15 cellular contexts compared by ENCODE assay signal in the genomic region with DNA sequence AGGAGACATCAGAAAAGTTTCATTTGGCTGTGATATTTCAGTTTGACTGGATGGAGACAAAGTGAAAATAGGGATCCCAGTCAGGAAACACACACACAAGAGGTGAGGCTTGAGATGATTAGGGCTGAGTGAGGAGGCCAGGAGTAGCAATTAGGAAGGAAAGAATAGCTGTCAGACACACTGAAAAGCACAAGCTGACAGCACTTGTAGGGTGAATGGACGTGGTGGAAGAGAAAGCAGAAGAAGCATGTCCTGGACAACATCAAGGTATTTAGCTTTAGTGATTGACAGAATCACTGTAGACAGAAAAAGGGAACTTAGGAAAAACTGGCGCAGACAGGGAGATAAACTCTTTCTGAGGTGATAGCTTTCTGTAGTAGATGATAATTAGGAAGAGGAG.
"Had no signal": no experiment of that assay in that cellular context is flagged by ENCODE, and none has a peak within 500 bp of the region (broad histone marks: within the 10 kb centered on the region; RNA-seq: fewer than 3 reads in every experiment).

No MANE protein-coding gene starts in this region.

- H3K36me3 ChIP-seq: right atrium auricular region, thyroid gland had no signal

- H3K4me1 ChIP-seq: right atrium auricular region had no signal

- H3K9me3 ChIP-seq: right atrium auricular region, thyroid gland had no signal

- H3K27ac ChIP-seq: epithelial cell of prostate, right atrium auricular region, thyroid gland had no signal

- ATAC-seq: activated CD4-positive, alpha-beta T cell treated with anti-CD3 and anti-CD28 coated beads for 36 hours; activated naive CD4-positive, alpha-beta T cell treated with anti-CD3 and anti-CD28 coated beads, Interleukin-2, amount 50 U/mL, for 72 hours; effector memory CD8-positive, alpha-beta T cell; left cardiac atrium; natural killer cell; WTC11 had no signal

- H3K27me3 ChIP-seq: right atrium auricular region, thyroid gland had no signal

- DNase-seq: activated CD4-positive, alpha-beta T cell treated with anti-CD3 and anti-CD28 coated beads for 36 hours; activated CD4-positive, alpha-beta T cell treated with anti-CD3 and anti-CD28 coated beads, Interleukin-2, amount 50 U/mL, for 48 hours; activated gamma-delta T cell treated with Interleukin-2 at 50 U/mL for 16 hours; activated T-cell treated with anti-CD3 and anti-CD28 coated beads for 4 hours; effector memory CD8-positive, alpha-beta T cell; foreskin fibroblast; left cardiac atrium; natural killer cell; stimulated activated CD4-positive, alpha-beta T cell treated with anti-CD3 and anti-CD28 coated beads, Interleukin-2, amount 100 ng/mL, for 24 hours; stimulated activated naive CD4-positive, alpha-beta T cell treated with Interleukin-2 at 50 U/mL for 16 hours; thyroid gland had no signal

- H3K4me3 ChIP-seq: right atrium auricular region, thyroid gland had no signal
